Comparison of ENCODE assay signal across 8 cellular contexts in genomic region chr7:150368098-150368883, GRCh38. TPM values are rescaled to one million over a fixed set of nuclear protein-coding genes. Genes with fewer than 3 reads are reported as not detected.
DNase-seq lines count a peak whose midpoint lies in the region; ATAC-seq and TF ChIP-seq lines count a peak whose summit lies in the region.

Gene REPIN1 (plus strand): TSS chr7:150368822. CDS start chr7:150369712, 890 bp downstream.

- no peaks in the 10 kb centered on the region for H3K9me2 ChIP-seq in neural cell (ENCODE audit: insufficient read depth, low read length)

- H3K4me3 Mint-ChIP-seq in stimulated activated naive CD8-positive, alpha-beta T cell treated with anti-CD3 and anti-CD28 coated beads, Interleukin-15, amount 100 ng/mL, for 72 hours, result peak within 1 kb of the TSS; percentile 89 to 95

- no peak for TF ChIP-seq CTCF in DND-41 (IDR thresholded peaks at IDR 0.05; ENCODE audit: borderline replicate concordance, extremely low read depth, low read length, poor library complexity, severe bottlenecking)
- TF ChIP-seq CTCF in fibroblast of villous mesenchyme (IDR thresholded peaks at IDR 0.05; ENCODE audit: insufficient read depth, low read depth, low read length), result no peak
- TF ChIP-seq CTCF in neural cell (IDR thresholded peaks at IDR 0.05; ENCODE audit: poor library complexity, severe bottlenecking), result no peak

- H3K79me2 ChIP-seq in DND-41 (ENCODE audit: insufficient read depth, low read length) (peaks cover 95% of the 10 kb centered on the region), neural cell (replicated peaks; ENCODE audit: insufficient read depth, low read length) (peaks cover 29% of the 10 kb centered on the region)

- peak; percentile 97 for DNase-seq in DND-41
- DNase-seq in Kasumi-1 (lab: John Stamatoyannopoulos, UW), result peak; percentile 63 to 69
- peak; percentile 28 for DNase-seq in SHP77 treated with DMSO at 0.1 percent for 48 hours (lab: John Stamatoyannopoulos, UW)
- DNase-seq in activated gamma-delta T cell (lab: John Stamatoyannopoulos, UW), result peak; percentile 85
- peak; percentile 84 for DNase-seq in fibroblast of villous mesenchyme (ENCODE audit: low read depth)
- peak; percentile 77 to 86 for DNase-seq in stimulated activated naive CD8-positive, alpha-beta T cell treated with anti-CD3 and anti-CD28 coated beads, Interleukin-15, amount 100 ng/mL, for 72 hours

- TF ChIP-seq EP300 in neural cell (conservative IDR thresholded peaks at IDR 0.05; ENCODE audit: poor library complexity, severe bottlenecking), result peak; percentile 57

- H3K9me3 ChIP-seq in DND-41 (ENCODE audit: insufficient read depth, low read length, severe bottlenecking) (no peaks in the 10 kb centered on the region), neural cell (ENCODE audit: low read length) (no peaks in the 10 kb centered on the region)

- H3K4me1 ChIP-seq in DND-41 (ENCODE audit: insufficient read depth, low read length), result peaks cover 66% of the 10 kb centered on the region

- H3K9ac ChIP-seq in DND-41 (ENCODE audit: low read depth, low read length), result peak within 1 kb of the TSS; percentile 95
- H3K9ac ChIP-seq in neural cell (ENCODE audit: low read length), result peak within 1 kb of the TSS; percentile 95

- H3K4me1 Mint-ChIP-seq in stimulated activated naive CD8-positive, alpha-beta T cell treated with anti-CD3 and anti-CD28 coated beads, Interleukin-15, amount 100 ng/mL, for 72 hours, result peaks cover 62% of the 10 kb centered on the region

- H3F3A ChIP-seq in neural cell (ENCODE audit: insufficient read depth, low read length, poor library complexity, severe bottlenecking), result no peaks in the 10 kb centered on the region

- peaks cover 46% of the 10 kb centered on the region for H3K36me3 ChIP-seq in DND-41 (ENCODE audit: insufficient read depth, low read length)
- no peaks in the 10 kb centered on the region for H3K36me3 ChIP-seq in neural cell (ENCODE audit: insufficient read depth, low read length)

- ATAC-seq in DND-41 (ENCODE audit: insufficient read depth, low read depth) (peak; percentile 0; the same call in 1 of the 3 replicates), GM21737 (IDR thresholded peaks at IDR 0.05; ENCODE audit: unreplicated experiment) (peak; percentile 44)
- peak; percentile 77 for ATAC-seq in stimulated activated naive CD8-positive, alpha-beta T cell treated with anti-CD3 and anti-CD28 coated beads, Interleukin-15, amount 100 ng/mL, for 72 hours

- H4K20me1 ChIP-seq in DND-41 (ENCODE audit: insufficient read depth, low read length), result peaks cover 17% of the 10 kb centered on the region
- H4K20me1 ChIP-seq in neural cell (ENCODE audit: insufficient read depth), result no peaks in the 10 kb centered on the region

- no peaks in the 10 kb centered on the region for H3K27me3 Mint-ChIP-seq in stimulated activated naive CD8-positive, alpha-beta T cell treated with anti-CD3 and anti-CD28 coated beads, Interleukin-15, amount 100 ng/mL, for 72 hours

- H3K4me3 ChIP-seq in DND-41 (ENCODE audit: low read depth in 1 of 2, low read length in 2 of 2), result peak within 1 kb of the TSS; percentile 61 to 66
- H3K4me3 ChIP-seq in fibroblast of villous mesenchyme (ENCODE audit: low read depth, low read length), result peak within 1 kb of the TSS; percentile 86
- peak within 1 kb of the TSS; percentile 98 for H3K4me3 ChIP-seq in neural cell (ENCODE audit: low read length)

- no peaks in the 10 kb centered on the region for H3K9me3 Mint-ChIP-seq in stimulated activated naive CD8-positive, alpha-beta T cell treated with anti-CD3 and anti-CD28 coated beads, Interleukin-15, amount 100 ng/mL, for 72 hours

- H2AFZ ChIP-seq in DND-41 (ENCODE audit: low read depth, low read length) (no peak within 1 kb of the TSS), neural cell (ENCODE audit: low read depth, low read length) (peak within 1 kb of the TSS; percentile 76)

- TF ChIP-seq RAD21 in neural cell (conservative IDR thresholded peaks at IDR 0.05), result no peak

- H3K4me2 ChIP-seq in DND-41 (ENCODE audit: insufficient read depth, low read length), result peak within 1 kb of the TSS; percentile 83
- peak within 1 kb of the TSS; percentile 62 for H3K4me2 ChIP-seq in neural cell (ENCODE audit: low read length)

- no peaks in the 10 kb centered on the region for H3K27me3 ChIP-seq in DND-41 (ENCODE audit: insufficient read depth, low read length, poor library complexity)
- no peaks in the 10 kb centered on the region for H3K27me3 ChIP-seq in neural cell (ENCODE audit: insufficient read depth, low read depth, low read length)

- peak within 1 kb of the TSS; percentile 97 for H3K27ac ChIP-seq in DND-41 (ENCODE audit: low read length)
- peak within 1 kb of the TSS; percentile 83 for H3K27ac ChIP-seq in neural cell (ENCODE audit: low read length)

- H3K27ac Mint-ChIP-seq in stimulated activated naive CD8-positive, alpha-beta T cell treated with anti-CD3 and anti-CD28 coated beads, Interleukin-15, amount 100 ng/mL, for 72 hours, result peak within 1 kb of the TSS; percentile 96 to 98

TF ChIP-seq in neural cell, 6 proteins besides CTCF, POLR2A, EP300 and RAD21:
- TF ChIP-seq POLR2AphosphoS5 (IDR thresholded peaks at IDR 0.05), result peak; percentile 4
- TF ChIP-seq EZH2 (IDR thresholded peaks at IDR 0.05; ENCODE audit: borderline replicate concordance, insufficient read depth, low read length, poor library complexity, severe bottlenecking), result no peak

RNA-seq across cellular contexts. Expression of gene REPIN1, which starts in this region (rescaled TPM):
- 96.0 and 98.4 TPM in 2 replicates for total RNA-seq in fibroblast of villous mesenchyme
- polyA plus RNA-seq in neural cell, result 95.5 and 127 TPM in 2 replicates
- 69.5 and 85.0 TPM in 2 replicates for polyA minus RNA-seq in neural cell

Comparison
In these comparisons a context has a peak if more than half of its experiments do, and no peak if none do; other contexts are left out.
1. Peak in every context shown above with its lines: DNase-seq, ATAC-seq, H3K4me3 ChIP-seq and H3K27ac ChIP-seq.
2. ATAC-seq: peak in every context shown above with its lines; median percentile 77 in stimulated activated naive CD8-positive, alpha-beta T cell treated with anti-CD3 and anti-CD28 coated beads, Interleukin-15, amount 100 ng/mL, for 72 hours; 44 in GM21737; 0 in DND-41.
3. DNase-seq: peak in every context shown above with its lines; median percentile 97 in DND-41; 85 in activated gamma-delta T cell; 84 in fibroblast of villous mesenchyme; 82 in stimulated activated naive CD8-positive, alpha-beta T cell treated with anti-CD3 and anti-CD28 coated beads, Interleukin-15, amount 100 ng/mL, for 72 hours; 66 in Kasumi-1; 28 in SHP77 treated with DMSO at 0.1 percent for 48 hours.